11 cellular contexts compared by ENCODE assay signal in the genomic region with DNA sequence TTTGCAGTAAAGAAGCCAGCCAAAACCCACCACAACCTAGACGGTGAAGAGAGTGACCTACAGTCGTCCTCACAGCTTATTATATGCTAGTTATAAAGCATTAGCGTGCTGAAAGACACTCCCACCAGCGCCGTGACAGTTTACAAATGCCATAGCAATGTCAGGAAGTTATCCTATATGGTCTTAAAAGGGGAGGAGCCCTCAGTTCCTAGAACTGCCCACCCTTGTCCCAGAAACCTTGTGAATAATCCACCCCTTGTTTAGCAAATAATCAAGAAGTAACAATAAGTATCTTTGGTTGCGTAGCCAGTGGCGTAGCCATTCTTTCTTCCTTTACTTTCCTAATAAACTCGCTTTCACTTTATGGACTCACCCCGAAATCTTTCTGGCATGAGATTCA.
DNase-seq lines count a peak whose midpoint lies in the region; ATAC-seq and TF ChIP-seq lines count a peak whose summit lies in the region.
"Had no signal": no experiment of that assay in that cellular context is flagged by ENCODE, and none has a peak within 500 bp of the region (broad histone marks: within the 10 kb centered on the region; RNA-seq: fewer than 3 reads in every experiment).

No MANE protein-coding gene starts in this region.

- H3K27ac Mint-ChIP-seq in activated T-helper 17 cell treated with anti-CD3 and anti-CD28 coated beads, Interleukin-2, amount 50 U/mL, for 72 hours: no peak overlapping the region

- H3K27ac ChIP-seq in heart left ventricle: no peak overlapping the region
- H3K27ac ChIP-seq in right atrium auricular region: no peak overlapping the region
- peak overlapping the region in 2 of 3 donors; percentile 10 to 12 for H3K27ac ChIP-seq in right lobe of liver
- peak overlapping the region in 1 of 4 donors; percentile 7 for H3K27ac ChIP-seq in upper lobe of left lung
- H3K27ac ChIP-seq: BLaER1 treated with 17β-estradiol and CSF1 and Interleukin-3, amounts not matched to agents 10 nM and 100 nM had no signal

- 42 to 59% (median 47%) methylated on average over 9 of the region's 9 CpGs for WGBS in heart left ventricle, 4 donors
- 16% methylated on average over 9 of the region's 9 CpGs for WGBS in right lobe of liver (ENCODE audit: insufficient coverage, low coverage, low lambda C conversion rate, missing lambda C conversion rate)
- 61 to 64% methylated on average over 9 of the region's 9 CpGs for WGBS in upper lobe of left lung, 2 donors

- peaks cover 7% of the 10 kb centered on the region for H3K27me3 Mint-ChIP-seq in activated T-helper 17 cell treated with anti-CD3 and anti-CD28 coated beads, Interleukin-2, amount 50 U/mL, for 72 hours

- H3K4me1 ChIP-seq in heart left ventricle: peaks cover 0 to 5% (median 0%) of the 10 kb centered on the region in 12 donors
- H3K4me1 ChIP-seq in right atrium auricular region: no peaks in the 10 kb centered on the region
- no peaks in the 10 kb centered on the region for H3K4me1 ChIP-seq in right lobe of liver
- no peaks in the 10 kb centered on the region for H3K4me1 ChIP-seq in upper lobe of left lung
- H3K4me1 ChIP-seq: BLaER1 treated with 17β-estradiol and CSF1 and Interleukin-3, amounts not matched to agents 10 nM and 100 nM had no signal

- peaks cover 0 to 8% (median 0%) of the 10 kb centered on the region in 9 donors for H3K27me3 ChIP-seq in heart left ventricle
- H3K27me3 ChIP-seq in right atrium auricular region: no peaks in the 10 kb centered on the region
- no peaks in the 10 kb centered on the region for H3K27me3 ChIP-seq in right lobe of liver
- H3K27me3 ChIP-seq in upper lobe of left lung: no peaks in the 10 kb centered on the region
- H3K27me3 ChIP-seq: BLaER1 treated with 17β-estradiol and CSF1 and Interleukin-3, amounts not matched to agents 10 nM and 100 nM had no signal

- H3K9me3 ChIP-seq in heart left ventricle (no peaks in the 10 kb centered on the region), right atrium auricular region (no peaks in the 10 kb centered on the region), right lobe of liver (no peaks in the 10 kb centered on the region), upper lobe of left lung (no peaks in the 10 kb centered on the region)
- H3K9me3 ChIP-seq: BLaER1 treated with 17β-estradiol and CSF1 and Interleukin-3, amounts not matched to agents 10 nM and 100 nM had no signal

- no peaks in the 10 kb centered on the region for H3K4me1 Mint-ChIP-seq in activated T-helper 17 cell treated with anti-CD3 and anti-CD28 coated beads, Interleukin-2, amount 50 U/mL, for 72 hours

- H3K4me3 ChIP-seq in heart left ventricle (peak overlapping the region in 9 of 12 donors; percentile 11 to 49 (median 31)), right atrium auricular region (peak overlapping the region in 1 of 2 donors; percentile 7), right lobe of liver (peak overlapping the region in 2 of 3 donors; percentile 4 to 21), upper lobe of left lung (peak overlapping the region in 3 of 4 donors; percentile 11 to 23 (median 15))
- H3K4me3 ChIP-seq: BLaER1 treated with 17β-estradiol and CSF1 and Interleukin-3, amounts not matched to agents 10 nM and 100 nM had no signal

- no peak for TF ChIP-seq CTCF in heart left ventricle (IDR thresholded peaks at IDR 0.05)
- TF ChIP-seq CTCF in right atrium auricular region (IDR thresholded peaks at IDR 0.05): no peak
- TF ChIP-seq CTCF in right lobe of liver (IDR thresholded peaks at IDR 0.05): no peak
- TF ChIP-seq CTCF in upper lobe of left lung (IDR thresholded peaks at IDR 0.05): no peak

- no peaks in the 10 kb centered on the region for H3K36me3 ChIP-seq in heart left ventricle
- H3K36me3 ChIP-seq in right atrium auricular region: no peaks in the 10 kb centered on the region
- H3K36me3 ChIP-seq in right lobe of liver: no peaks in the 10 kb centered on the region
- no peaks in the 10 kb centered on the region for H3K36me3 ChIP-seq in upper lobe of left lung
- H3K36me3 ChIP-seq: BLaER1 treated with 17β-estradiol and CSF1 and Interleukin-3, amounts not matched to agents 10 nM and 100 nM had no signal

- no peak for TF ChIP-seq EP300 in upper lobe of left lung (IDR thresholded peaks at IDR 0.05)

- DNase-seq in heart left ventricle (no peak), right atrium auricular region (ENCODE audit: low spot score) (no peak), right lobe of liver (no peak), upper lobe of left lung (no peak), AML-193 (lab: John Stamatoyannopoulos, UW) (no peak), dedifferentiated amniotic fluid mesenchymal stem cell (ENCODE audit: extremely low spot score) (no peak), RKO (ENCODE audit: low spot score) (no peak)
- DNase-seq: activated effector memory CD4-positive, alpha-beta T cell treated with anti-CD3 and anti-CD28 coated beads, Interleukin-2, amount 50 U/mL, for 16 hours; KBM-7 had no signal

- no peaks in the 10 kb centered on the region for H3K9me3 Mint-ChIP-seq in activated T-helper 17 cell treated with anti-CD3 and anti-CD28 coated beads, Interleukin-2, amount 50 U/mL, for 72 hours

- peak overlapping the region; percentile 37 for H3K4me3 Mint-ChIP-seq in activated T-helper 17 cell treated with anti-CD3 and anti-CD28 coated beads, Interleukin-2, amount 50 U/mL, for 72 hours

- intact Hi-C loops in heart left ventricle (cut with DNase I) (no loop called here), right lobe of liver (cut with DNase I) (no loop called here)

- ATAC-seq in heart left ventricle (no peak), right lobe of liver (peak in 3 of 4 donors; percentile 19 to 39 (median 32)), upper lobe of left lung (ENCODE audit: low FRiP score in 2 of 2) (no peak)
- no peak for ATAC-seq in activated T-helper 17 cell treated with anti-CD3 and anti-CD28 coated beads, Interleukin-2, amount 50 U/mL, for 72 hours (replicated peaks)

- H3K36me3 Mint-ChIP-seq in activated T-helper 17 cell treated with anti-CD3 and anti-CD28 coated beads, Interleukin-2, amount 50 U/mL, for 72 hours (ENCODE audit: low read depth): no peaks in the 10 kb centered on the region

- TF ChIP-seq POLR2A in heart left ventricle (IDR thresholded peaks at IDR 0.05): no peak
- TF ChIP-seq POLR2A in right lobe of liver (IDR thresholded peaks at IDR 0.05): no peak
- no peak for TF ChIP-seq POLR2A in upper lobe of left lung (IDR thresholded peaks at IDR 0.05)

Comparison
In these comparisons a context has a peak if more than half of its experiments do, and no peak if none do; other contexts are left out.
1. ATAC-seq: peak in right lobe of liver (3 of 4); none in heart left ventricle (0 of 4), activated T-helper 17 cell treated with anti-CD3 and anti-CD28 coated beads, Interleukin-2, amount 50 U/mL, for 72 hours (single experiment) and upper lobe of left lung (0 of 2).
2. H3K27ac ChIP-seq: peak in right lobe of liver (2 of 3); none in heart left ventricle (0 of 12) and right atrium auricular region (0 of 2).